In the genomic region with DNA sequence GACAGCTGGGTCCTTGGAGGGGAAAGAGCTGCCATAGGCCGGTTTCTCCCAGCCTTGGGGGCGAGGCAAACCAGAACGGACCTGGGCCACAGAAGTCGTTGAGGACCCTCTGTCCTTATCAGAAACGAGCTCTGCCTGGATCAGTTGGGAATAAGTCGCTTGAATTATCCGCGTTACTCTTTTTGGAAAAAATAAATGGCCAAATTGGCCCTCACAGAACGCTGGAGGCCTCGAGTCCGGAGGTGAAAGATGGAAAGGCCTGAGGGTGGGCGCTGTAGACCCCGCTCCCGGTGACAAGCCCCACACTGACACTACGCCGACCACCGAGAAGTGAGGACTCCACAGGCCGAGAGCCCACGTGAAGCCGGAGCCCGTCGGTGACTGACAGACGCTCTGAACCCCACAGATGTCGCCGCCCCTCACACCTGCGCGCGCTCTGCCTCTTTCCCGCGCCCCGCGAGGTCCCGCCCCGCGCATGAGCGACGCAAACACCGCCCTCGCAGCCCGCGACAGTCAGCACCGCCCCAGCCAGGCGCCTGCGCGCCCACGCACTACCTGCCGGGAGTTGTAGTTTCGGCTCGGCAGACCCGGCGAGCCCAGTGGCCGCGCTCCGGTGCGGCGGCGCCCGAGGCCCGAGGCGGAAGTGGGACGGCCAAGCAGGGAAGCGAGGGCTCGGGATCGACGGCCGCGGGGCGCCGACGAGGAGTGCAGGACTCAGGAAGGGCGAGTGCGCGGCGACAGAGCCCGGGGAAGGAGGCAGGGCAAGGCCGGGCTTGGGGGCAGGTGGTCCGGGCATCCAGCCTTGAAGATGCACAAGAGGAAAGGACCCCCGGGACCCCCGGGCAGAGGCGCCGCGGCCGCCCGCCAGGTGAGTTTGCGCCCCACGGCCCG, we compare ENCODE assay signal across 1 cellular context.
TF ChIP-seq lines count a peak whose summit lies in the region.

TSS of gene BRME1 (minus strand) at position 484 of the 891 bp plus-strand sequence. CDS start 1,225 bp downstream, outside the sequence.
TSS of gene CC2D1A (plus strand) at position 568 of the 891 bp plus-strand sequence. CDS start at position 809, 241 bp downstream.

TF ChIP-seq in Ishikawa, 13 proteins besides CTCF, POLR2A, EP300 and RAD21 (continued from another document):
- TF ChIP-seq, protein P1, sequence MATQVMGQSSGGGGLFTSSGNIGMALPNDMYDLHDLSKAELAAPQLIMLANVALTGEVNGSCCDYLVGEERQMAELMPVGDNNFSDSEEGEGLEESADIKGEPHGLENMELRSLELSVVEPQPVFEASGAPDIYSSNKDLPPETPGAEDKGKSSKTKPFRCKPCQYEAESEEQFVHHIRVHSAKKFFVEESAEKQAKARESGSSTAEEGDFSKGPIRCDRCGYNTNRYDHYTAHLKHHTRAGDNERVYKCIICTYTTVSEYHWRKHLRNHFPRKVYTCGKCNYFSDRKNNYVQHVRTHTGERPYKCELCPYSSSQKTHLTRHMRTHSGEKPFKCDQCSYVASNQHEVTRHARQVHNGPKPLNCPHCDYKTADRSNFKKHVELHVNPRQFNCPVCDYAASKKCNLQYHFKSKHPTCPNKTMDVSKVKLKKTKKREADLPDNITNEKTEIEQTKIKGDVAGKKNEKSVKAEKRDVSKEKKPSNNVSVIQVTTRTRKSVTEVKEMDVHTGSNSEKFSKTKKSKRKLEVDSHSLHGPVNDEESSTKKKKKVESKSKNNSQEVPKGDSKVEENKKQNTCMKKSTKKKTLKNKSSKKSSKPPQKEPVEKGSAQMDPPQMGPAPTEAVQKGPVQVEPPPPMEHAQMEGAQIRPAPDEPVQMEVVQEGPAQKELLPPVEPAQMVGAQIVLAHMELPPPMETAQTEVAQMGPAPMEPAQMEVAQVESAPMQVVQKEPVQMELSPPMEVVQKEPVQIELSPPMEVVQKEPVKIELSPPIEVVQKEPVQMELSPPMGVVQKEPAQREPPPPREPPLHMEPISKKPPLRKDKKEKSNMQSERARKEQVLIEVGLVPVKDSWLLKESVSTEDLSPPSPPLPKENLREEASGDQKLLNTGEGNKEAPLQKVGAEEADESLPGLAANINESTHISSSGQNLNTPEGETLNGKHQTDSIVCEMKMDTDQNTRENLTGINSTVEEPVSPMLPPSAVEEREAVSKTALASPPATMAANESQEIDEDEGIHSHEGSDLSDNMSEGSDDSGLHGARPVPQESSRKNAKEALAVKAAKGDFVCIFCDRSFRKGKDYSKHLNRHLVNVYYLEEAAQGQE (IDR thresholded peaks at IDR 0.05; ENCODE audit: low read depth): no peak
